Comparison of ENCODE assay signal across 8 cellular contexts in genomic region chr16:30399435-30400186, GRCh38. TPM values are rescaled to one million over a fixed set of nuclear protein-coding genes. Genes with fewer than 3 reads are reported as not detected.
A peak's percentile ranks its signal among the peaks of the same experiment; 100 is the strongest.
DNase-seq lines count a peak whose midpoint lies in the region; ATAC-seq, FAIRE-seq and TF ChIP-seq lines count a peak whose summit lies in the region.

No MANE protein-coding gene starts in this region.

- CTCF ChIA-PET in MCF 10A (lab: Yijun Ruan, JAX), result interaction anchor here (0.6 to 2.7 kb wide), 3 partner anchors 10 to 19 kb away, joined by 3 to 13 read pairs (median 3); no protein-coding TSS in a partner anchor

- peak overlapping the region; percentile 91 for H3K27ac ChIP-seq in 22Rv1

- POLR2A ChIA-PET in MCF 10A (lab: Yijun Ruan, JAX), result interaction anchor here (0.7 to 1.2 kb wide), 4 partner anchors 10 to 324 kb away, joined by 3 to 6 read pairs (median 4); partner anchors contain the start of genes DCTPP1 and ZNF689

- TF ChIP-seq CTCF in 22Rv1 (IDR thresholded peaks at IDR 0.05), result no peak
- no peak for TF ChIP-seq CTCF in MCF 10A (IDR thresholded peaks at IDR 0.05; ENCODE audit: unreplicated experiment)
- no peak for TF ChIP-seq CTCF in mesothelial cell of epicardium (IDR thresholded peaks at IDR 0.05; ENCODE audit: unreplicated experiment)

- intact Hi-C loops in MCF 10A (cut with micrococcal nuclease), result loop anchor here (10.0 kb wide), 1 partner anchor 305 kb away; the partner anchor contains the start of genes TBX6 and YPEL3

- H3K36me3 Mint-ChIP-seq in MCF 10A (ENCODE audit: insufficient read depth, unreplicated experiment) (no peaks in the 10 kb centered on the region), mesothelial cell of epicardium (peaks cover 4% of the 10 kb centered on the region)

- H3K4me1 Mint-ChIP-seq in MCF 10A (ENCODE audit: insufficient read depth, unreplicated experiment) (peaks cover 7% of the 10 kb centered on the region), mesothelial cell of epicardium (peaks cover 27% of the 10 kb centered on the region)

- H3K9me3 Mint-ChIP-seq in MCF 10A (ENCODE audit: unreplicated experiment) (no peaks in the 10 kb centered on the region), mesothelial cell of epicardium (no peaks in the 10 kb centered on the region)

- no TSS peak for BruUV-seq in MCF 10A (replicated peaks; lab: Mats Ljungman, UMichigan)

- no peak for DNase-seq in MCF 10A (ENCODE audit: unreplicated experiment)
- no peak for DNase-seq in mesothelial cell of epicardium (ENCODE audit: low spot score in 2 of 2, unreplicated experiment in 2 of 2)
- DNase-seq in HTR-8/SVneo (ENCODE audit: insufficient read length, low spot score), result no peak
- DNase-seq in cerebellum (ENCODE audit: low spot score), result no peak
- no peak for DNase-seq in retina
- DNase-seq in NAMALWA (ENCODE audit: low spot score), result no peak

- no peak for FAIRE-seq in HTR-8/SVneo (lab: Jason Lieb, UNC)

- peak; percentile 8 for ATAC-seq in HG02852 (IDR thresholded peaks at IDR 0.05; ENCODE audit: unreplicated experiment)

- peak overlapping the region; percentile 59 for H3K27ac Mint-ChIP-seq in MCF 10A (ENCODE audit: low read depth, unreplicated experiment)
- H3K27ac Mint-ChIP-seq in mesothelial cell of epicardium, result peak overlapping the region; percentile 99

- peak overlapping the region; percentile 70 for H3K4me3 Mint-ChIP-seq in MCF 10A (ENCODE audit: unreplicated experiment)
- peak overlapping the region; percentile 84 for H3K4me3 Mint-ChIP-seq in mesothelial cell of epicardium

- peaks cover 11% of the 10 kb centered on the region for H3K27me3 Mint-ChIP-seq in MCF 10A (ENCODE audit: insufficient read depth, unreplicated experiment)
- no peaks in the 10 kb centered on the region for H3K27me3 Mint-ChIP-seq in mesothelial cell of epicardium (ENCODE audit: low read depth)

RNA-seq across cellular contexts. Expression of gene ZNF48, which starts 4.4 kb away (rescaled TPM):
- 11.0 and 12.4 TPM in 2 replicates for total RNA-seq in MCF 10A (2022)
- total RNA-seq in mesothelial cell of epicardium, result 24.2 to 25.2 TPM (median 24.8 TPM) in 3 replicates
- total RNA-seq in cerebellum, result 16.7 TPM

RNA-seq across cellular contexts. Expression of gene ZNF771, which starts 7.8 kb away (rescaled TPM):
- total RNA-seq in MCF 10A (2022) (8.1 and 8.3 TPM in 2 replicates), mesothelial cell of epicardium (10.7 to 12.6 TPM (median 11.8 TPM) in 3 replicates), cerebellum (9.0 TPM)

RNA-seq across cellular contexts. Expression of gene SEPTIN1, which starts 17.2 kb away (rescaled TPM):
- total RNA-seq in MCF 10A (2022) (1.3 and 1.7 TPM in 2 replicates), mesothelial cell of epicardium (0.86 to 1.6 TPM (median 1.4 TPM) in 3 replicates), cerebellum (not detected)

RNA-seq across cellular contexts. Expression of gene MYL11, which starts 25.0 kb away (rescaled TPM):
- total RNA-seq in MCF 10A (2022), result 1.2 and 1.6 TPM in 2 replicates
- 1.4 to 4.4 TPM (median 2.8 TPM) in 3 replicates for total RNA-seq in mesothelial cell of epicardium
- 1.00 TPM for total RNA-seq in cerebellum

RNA-seq across cellular contexts. Expression of gene TBC1D10B, which starts 29.3 kb away (rescaled TPM):
- 46.5 and 48.0 TPM in 2 replicates for total RNA-seq in MCF 10A (2022)
- total RNA-seq in mesothelial cell of epicardium, result 59.6 to 64.1 TPM (median 64.0 TPM) in 3 replicates
- total RNA-seq in cerebellum, result 20.5 TPM
